Comparison of ENCODE assay signal across 1 cellular context in genomic region chr2:47067788-47068407, GRCh38.
A peak's percentile ranks its signal among the peaks of the same experiment; 100 is the strongest.
TF ChIP-seq lines count a peak whose summit lies in the region.

No MANE protein-coding gene starts in this region.

TF ChIP-seq in HepG2, 621 proteins besides CTCF, POLR2A, EP300 and RAD21 (continued from another document and continues in another):
- TF ChIP-seq ZBED4 (CRISPR knock-in tag; IDR thresholded peaks at IDR 0.05; ENCODE audit: borderline replicate concordance) (peak; percentile 76; the same call in 1 of the 2 replicates), ZNF639 (CRISPR knock-in tag; conservative IDR thresholded peaks at IDR 0.05) (no peak), ZFP90 (CRISPR knock-in tag; IDR thresholded peaks at IDR 0.05; ENCODE audit: borderline replicate concordance) (0 out of 2 replicates have a peak, but pooled peaks have one; percentile 51), ZZZ3 (CRISPR knock-in tag; IDR thresholded peaks at IDR 0.05; ENCODE audit: borderline replicate concordance) (peak; percentile 49; the same call in 1 of the 2 replicates), NR2F6 (IDR thresholded peaks at IDR 0.05) (peak; percentile 88), NR2F6 (CRISPR knock-in tag; IDR thresholded peaks at IDR 0.05) (peak; percentile 97), ZNF761 (CRISPR knock-in tag; conservative IDR thresholded peaks at IDR 0.05) (0 out of 2 replicates have a peak, but pooled peaks have one; percentile 34), ZNF619 (CRISPR knock-in tag; IDR thresholded peaks at IDR 0.05) (no peak), AGO2 (optimal IDR thresholded peaks at IDR 0.05; ENCODE audit: low read depth, low read length) (no peak), KAT8 (CRISPR knock-in tag; IDR thresholded peaks at IDR 0.05) (0 out of 2 replicates have a peak, but pooled peaks have one; percentile 29), MYNN (CRISPR knock-in tag; IDR thresholded peaks at IDR 0.05; ENCODE audit: low read depth) (no peak), ZFP36 (IDR thresholded peaks at IDR 0.05; ENCODE audit: borderline replicate concordance, low read depth, low read length, partially characterized antibody) (no peak), ZNF235 (CRISPR knock-in tag; IDR thresholded peaks at IDR 0.05; ENCODE audit: borderline replicate concordance) (no peak), SOX13 (IDR thresholded peaks at IDR 0.05) (no peak), SOX13 (CRISPR knock-in tag; conservative IDR thresholded peaks at IDR 0.05 in 1 of 2, IDR thresholded peaks at IDR 0.05 in 1 of 2) (peak in 1 of 2 experiments; percentile 68; a peak in 2 of 4 replicates), SP1 (IDR thresholded peaks at IDR 0.05) (no peak), SP1 (CRISPR knock-in tag; IDR thresholded peaks at IDR 0.05) (no peak), ETV6 (CRISPR knock-in tag; conservative IDR thresholded peaks at IDR 0.05) (no peak), MAFG (CRISPR knock-in tag; IDR thresholded peaks at IDR 0.05) (no peak), ZNF274 (CRISPR knock-in tag; IDR thresholded peaks at IDR 0.05) (0 out of 2 replicates have a peak, but pooled peaks have one; percentile 62), JUN (CRISPR knock-in tag; IDR thresholded peaks at IDR 0.05) (no peak), ZNF496 (CRISPR knock-in tag; IDR thresholded peaks at IDR 0.05; ENCODE audit: insufficient replicate concordance) (no peak), GZF1 (CRISPR knock-in tag; IDR thresholded peaks at IDR 0.05) (no peak), BRD4 (CRISPR knock-in tag; IDR thresholded peaks at IDR 0.05) (peak; percentile 28; the same call in 1 of the 2 replicates), GPBP1L1 (CRISPR knock-in tag; IDR thresholded peaks at IDR 0.05) (no peak), NCOA1 (CRISPR knock-in tag; IDR thresholded peaks at IDR 0.05) (no peak), SUZ12 (IDR thresholded peaks at IDR 0.05; ENCODE audit: low read depth, low read length) (no peak), MTERF4 (CRISPR knock-in tag; IDR thresholded peaks at IDR 0.05) (no peak), GATAD2A (CRISPR knock-in tag; IDR thresholded peaks at IDR 0.05) (peak; percentile 95), RNF2 (conservative IDR thresholded peaks at IDR 0.05; ENCODE audit: low read depth) (no peak), FOSL2 (CRISPR knock-in tag; IDR thresholded peaks at IDR 0.05) (peak; percentile 70), KLF6 (CRISPR knock-in tag; IDR thresholded peaks at IDR 0.05) (no peak), ZNF3 (CRISPR knock-in tag; IDR thresholded peaks at IDR 0.05) (no peak), MLX (CRISPR knock-in tag; IDR thresholded peaks at IDR 0.05) (0 out of 2 replicates have a peak, but pooled peaks have one; percentile 35), JUND (CRISPR knock-in tag; IDR thresholded peaks at IDR 0.05) (no peak), ZNF124 (CRISPR knock-in tag; IDR thresholded peaks at IDR 0.05) (peak; percentile 35; the same call in 1 of the 2 replicates), IKZF4 (CRISPR knock-in tag; IDR thresholded peaks at IDR 0.05; ENCODE audit: borderline replicate concordance, low read depth, not compliant biosample characterization) (no peak), PCBP1 (IDR thresholded peaks at IDR 0.05; ENCODE audit: borderline replicate concordance, low read depth, low read length) (no peak), NAIF1 (CRISPR knock-in tag; IDR thresholded peaks at IDR 0.05; ENCODE audit: borderline replicate concordance) (no peak), HOMEZ (CRISPR knock-in tag; IDR thresholded peaks at IDR 0.05; ENCODE audit: low read depth) (peak; percentile 64; the same call in 1 of the 2 replicates), PHF21A (CRISPR knock-in tag; IDR thresholded peaks at IDR 0.05) (peak; percentile 59; the same call in 1 of the 2 replicates), MEIS2 (CRISPR knock-in tag; IDR thresholded peaks at IDR 0.05) (peak; percentile 50; the same call in 1 of the 2 replicates), TBX3 (IDR thresholded peaks at IDR 0.05; ENCODE audit: borderline replicate concordance) (no peak), CCDC6 (CRISPR knock-in tag; IDR thresholded peaks at IDR 0.05) (no peak), ZFP36L1 (CRISPR knock-in tag; IDR thresholded peaks at IDR 0.05) (no peak), RAD51 (IDR thresholded peaks at IDR 0.05; ENCODE audit: borderline replicate concordance) (no peak), GATA4 (IDR thresholded peaks at IDR 0.05; ENCODE audit: borderline replicate concordance, low read depth) (no peak), PLSCR1 (CRISPR knock-in tag; IDR thresholded peaks at IDR 0.05; ENCODE audit: borderline replicate concordance) (no peak), ZNF670 (CRISPR knock-in tag; IDR thresholded peaks at IDR 0.05; ENCODE audit: borderline replicate concordance) (no peak), WIZ (CRISPR knock-in tag; IDR thresholded peaks at IDR 0.05) (no peak), RARA (CRISPR knock-in tag; IDR thresholded peaks at IDR 0.05) (peak; percentile 86), MIER3 (CRISPR knock-in tag; IDR thresholded peaks at IDR 0.05; ENCODE audit: borderline replicate concordance) (0 out of 2 replicates have a peak, but pooled peaks have one; percentile 54), ZNF615 (CRISPR knock-in tag; IDR thresholded peaks at IDR 0.05; ENCODE audit: borderline replicate concordance) (no peak), ZNF44 (CRISPR knock-in tag; IDR thresholded peaks at IDR 0.05) (no peak), HOXA5 (CRISPR knock-in tag; IDR thresholded peaks at IDR 0.05) (no peak), MLLT10 (CRISPR knock-in tag; IDR thresholded peaks at IDR 0.05) (no peak), LCORL (IDR thresholded peaks at IDR 0.05) (no peak), LCORL (CRISPR knock-in tag; IDR thresholded peaks at IDR 0.05) (peak; percentile 90), ZNF275 (CRISPR knock-in tag; IDR thresholded peaks at IDR 0.05; ENCODE audit: borderline replicate concordance) (no peak), ZNF691 (CRISPR knock-in tag; IDR thresholded peaks at IDR 0.05; ENCODE audit: borderline replicate concordance, low read depth) (peak; percentile 90; the same call in 1 of the 2 replicates), ZNF160 (CRISPR knock-in tag; IDR thresholded peaks at IDR 0.05) (no peak), MAFK (conservative IDR thresholded peaks at IDR 0.05 in 1 of 2, IDR thresholded peaks at IDR 0.05 in 1 of 2; ENCODE audit: low read length in 2 of 2) (no peak), PCBP2 (optimal IDR thresholded peaks at IDR 0.05; ENCODE audit: low read depth, low read length, poor library complexity, severe bottlenecking) (no peak), ZSCAN12 (CRISPR knock-in tag; IDR thresholded peaks at IDR 0.05) (no peak), IKZF5 (CRISPR knock-in tag; IDR thresholded peaks at IDR 0.05) (no peak)
